Comparison of ENCODE assay signal across 18 cellular contexts in the genomic region with DNA sequence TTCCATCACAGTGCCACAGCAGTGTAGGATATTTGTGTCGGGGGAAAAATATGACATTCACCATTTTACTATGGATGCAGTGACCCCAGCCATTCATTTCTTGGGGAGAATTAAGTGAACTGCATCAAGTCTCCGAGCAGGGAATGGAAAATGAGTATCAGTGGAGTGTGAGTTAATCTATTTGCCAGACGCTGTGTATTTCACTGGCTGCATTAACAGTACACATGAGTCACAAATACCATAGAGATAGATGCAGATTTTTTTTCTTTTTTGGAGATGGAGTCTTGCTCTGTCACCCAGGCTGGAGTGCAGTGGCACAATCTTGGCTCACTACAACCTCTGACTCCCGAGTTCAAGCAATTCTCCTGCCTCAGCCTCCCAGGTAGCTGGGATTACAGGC. TPM values are rescaled to one million over a fixed set of nuclear protein-coding genes. Genes with fewer than 3 reads are reported as not detected.
A peak's percentile ranks its signal among the peaks of the same experiment; 100 is the strongest.
DNase-seq lines count a peak whose midpoint lies in the region; TF ChIP-seq lines count a peak whose summit lies in the region.
"Had no signal": no experiment of that assay in that cellular context is flagged by ENCODE, and none has a peak within 500 bp of the region (broad histone marks: within the 10 kb centered on the region; RNA-seq: fewer than 3 reads in every experiment).

No MANE protein-coding gene starts in this region.

- H3K9me3 ChIP-seq in sigmoid colon, result no peaks in the 10 kb centered on the region
- H3K9me3 ChIP-seq: HAP-1, upper lobe of right lung had no signal

- H3K27me3 ChIP-seq in brain microvascular endothelial cell (replicated peaks), result no peaks in the 10 kb centered on the region
- no peaks in the 10 kb centered on the region for H3K27me3 ChIP-seq in sigmoid colon
- H3K27me3 ChIP-seq: upper lobe of right lung had no signal

- peak; percentile 43 for DNase-seq in EH (ENCODE audit: low read depth)
- peak; percentile 21 for DNase-seq in M059J (ENCODE audit: low read depth)
- DNase-seq in brain microvascular endothelial cell, result peak; percentile 47
- DNase-seq in iris pigment epithelial cell (ENCODE audit: low read depth), result peak; percentile 86
- no peak for DNase-seq in GM10266 (ENCODE audit: extremely low spot score)
- no peak for DNase-seq in activated gamma-delta T cell treated with Interleukin-2 at 50 U/mL for 16 hours
- DNase-seq in sigmoid colon, result no peak
- DNase-seq: activated CD4-positive, CD25-positive, alpha-beta regulatory T cell; aorta; glutamatergic neuron; Kasumi-1; NCI-H1417; OCI-M1; stimulated activated naive CD4-positive, alpha-beta T cell treated with Interleukin-2 at 50 U/mL for 16 hours; upper lobe of right lung had no signal

- no peaks in the 10 kb centered on the region for H3K36me3 ChIP-seq in brain microvascular endothelial cell (replicated peaks)
- no peaks in the 10 kb centered on the region for H3K36me3 ChIP-seq in sigmoid colon
- H3K36me3 ChIP-seq: HAP-1, upper lobe of right lung had no signal

- no peak for TF ChIP-seq POLR2A in sigmoid colon (IDR thresholded peaks at IDR 0.05)

- TF ChIP-seq CTCF in brain microvascular endothelial cell (IDR thresholded peaks at IDR 0.05; ENCODE audit: low read depth, low read length, missing control alignments) (no peak), GM10266 (IDR thresholded peaks at IDR 0.05; ENCODE audit: control insufficient read depth, insufficient read depth, low read depth, missing control alignments) (no peak), sigmoid colon (IDR thresholded peaks at IDR 0.05) (no peak)

- H3K27ac ChIP-seq in brain microvascular endothelial cell, result no peak overlapping the region
- H3K27ac ChIP-seq in sigmoid colon, result no peak overlapping the region
- H3K27ac ChIP-seq: coronary artery had no signal

- H3K4me3 ChIP-seq in brain microvascular endothelial cell (ENCODE audit: low read depth, low read length) (no peak overlapping the region), sigmoid colon (no peak overlapping the region)
- H3K4me3 ChIP-seq: coronary artery, HAP-1, upper lobe of right lung had no signal

- in situ Hi-C loops in brain microvascular endothelial cell (cut with HindIII; ENCODE audit: low pct_ligation_motif_present, low sequenced_read_pairs), result no loop called here

- 79 to 83% methylated on average over 4 of the region's 4 CpGs for WGBS in sigmoid colon, 2 donors

- intact Hi-C loops in sigmoid colon (cut with DNase I), result no loop called here

- TF ChIP-seq EP300 in sigmoid colon (IDR thresholded peaks at IDR 0.05), result no peak

- no peaks in the 10 kb centered on the region for H3K4me1 ChIP-seq in sigmoid colon
- H3K4me1 ChIP-seq: HAP-1, upper lobe of right lung had no signal

RNA-seq across cellular contexts. Expression of gene SLC45A1, which starts 33.7 kb away (rescaled TPM):
- 0.27 TPM in 1 of 2 replicates, not detected in the other for total RNA-seq in M059J (2014; rRNA removed; shearing (Covaris generic))
- total RNA-seq in sigmoid colon, result 1 to 10 TPM; 1.4 to 6.5 (median 4.3) TPM
- 1 to 10 TPM in 1 of 3 donors, not detected in 2; 1.5 TPM for polyA plus RNA-seq in sigmoid colon
- total RNA-seq: HT1080 had no signal

Comparison
In these comparisons a context has a peak if more than half of its experiments do, and no peak if none do; other contexts are left out.
1. DNase-seq: peak in EH (single experiment), M059J (single experiment), brain microvascular endothelial cell (single experiment) and iris pigment epithelial cell (single experiment); none in GM10266 (single experiment), activated gamma-delta T cell treated with Interleukin-2 at 50 U/mL for 16 hours (single experiment) and sigmoid colon (single experiment).